In genomic region chr5:154447074-154447725, GRCh38 we compare ENCODE assay signal across 1 cellular context.
TF ChIP-seq lines count a peak whose summit lies in the region.

No MANE protein-coding gene starts in this region.

TF ChIP-seq in GM23338, 12 proteins besides CTCF, POLR2A, EP300 and RAD21 (continued from another document):
- TF ChIP-seq ZNF462 (CRISPR knock-in tag; IDR thresholded peaks at IDR 0.05) (no peak), EZH2phosphoT487 (IDR thresholded peaks at IDR 0.05; ENCODE audit: unreplicated experiment) (no peak), EZH2 (IDR thresholded peaks at IDR 0.05; ENCODE audit: low read depth, unreplicated experiment) (no peak), CREB1 (CRISPR knock-in tag; IDR thresholded peaks at IDR 0.05; ENCODE audit: low read depth) (no peak), REST (IDR thresholded peaks at IDR 0.05; ENCODE audit: unreplicated experiment) (no peak), STAT1 (IDR thresholded peaks at IDR 0.05; ENCODE audit: unreplicated experiment) (no peak)
